8 cellular contexts compared by ENCODE assay signal in genomic region chr5:173293817-173294672, GRCh38. TPM values are rescaled to one million over a fixed set of nuclear protein-coding genes. Genes with fewer than 3 reads are reported as not detected.
DNase-seq lines count a peak whose midpoint lies in the region; ATAC-seq and TF ChIP-seq lines count a peak whose summit lies in the region.

No MANE protein-coding gene starts in this region.

- H3K9me3 ChIP-seq in lung (ENCODE audit: control insufficient read depth in 2 of 2, insufficient read depth in 1 of 2, low read length in 1 of 2) = no peaks in the 10 kb centered on the region

- H3K27me3 ChIP-seq in ACC112 (ENCODE audit: insufficient read depth, low read length) (no peaks in the 10 kb centered on the region), lung (ENCODE audit: control insufficient read depth, insufficient read depth) (peaks cover 4% of the 10 kb centered on the region)

- ATAC-seq in GM18517 (IDR thresholded peaks at IDR 0.05; ENCODE audit: unreplicated experiment) = peak; percentile 74
- peak; percentile 66 for ATAC-seq in HG03342 (IDR thresholded peaks at IDR 0.05; ENCODE audit: unreplicated experiment)
- peak; percentile 70 for ATAC-seq in lung (ENCODE audit: insufficient read depth, low FRiP score)

- no peak overlapping the region for H3K27ac ChIP-seq in ACC112 (ENCODE audit: low read depth, low read length)
- no peak overlapping the region for H3K27ac ChIP-seq in lung (ENCODE audit: low read depth in 1 of 2, low read length in 1 of 2)

- no peaks in the 10 kb centered on the region for H3K36me3 ChIP-seq in ACC112 (ENCODE audit: insufficient read depth, low read length)
- H3K36me3 ChIP-seq in lung (ENCODE audit: control insufficient read depth in 2 of 2, insufficient read depth in 2 of 2, low read length in 2 of 2) = no peaks in the 10 kb centered on the region

- H3K4me3 ChIP-seq in ACC112 (ENCODE audit: low read depth, low read length) (peak overlapping the region; percentile 72), lung (no peak overlapping the region)

- H2AFZ ChIP-seq in ACC112 (ENCODE audit: low read length, unreplicated experiment) = peak overlapping the region; percentile 68

- H3K79me2 ChIP-seq in ACC112 (ENCODE audit: control insufficient read depth, insufficient read depth, low read length, unreplicated experiment) = no peaks in the 10 kb centered on the region

- TF ChIP-seq CTCF in lung (IDR thresholded peaks at IDR 0.05; ENCODE audit: control extremely low read depth, extremely low read depth) = peak; percentile 76

- DNase-seq in NCI-H524 (lab: John Stamatoyannopoulos, UW) (peak; percentile 50 to 82), dermis blood vessel endothelial cell (peak; percentile 82), lung (ENCODE audit: low spot score) (peak; percentile 76)
- peak; percentile 59 for DNase-seq in activated CD4-positive, alpha-beta T cell treated with anti-CD3 and anti-CD28 coated beads, Interleukin-2, amount 50 U/mL, for 1 hour
- DNase-seq in stimulated activated CD8-positive, alpha-beta memory T cell treated with anti-CD3 and anti-CD28 coated beads, Interleukin-12 subunit alpha, Interleukin-12 subunit beta, amount 100 ng/mL, for 4 hours (ENCODE audit: low read depth) = peak; percentile 17

- peaks cover 20% of the 10 kb centered on the region for H3K4me1 ChIP-seq in ACC112 (ENCODE audit: control insufficient read depth, insufficient read depth, low read length, unreplicated experiment)
- H3K4me1 ChIP-seq in lung (ENCODE audit: control insufficient read depth in 2 of 2, insufficient read depth in 2 of 2, low read length in 2 of 2) = no peaks in the 10 kb centered on the region

- 12 to 16% methylated on average over 36 to 37 of the region's 37 CpGs for WGBS in lung, 2 donors

RNA-seq across cellular contexts. Expression of gene STC2, which starts 34.2 kb away (rescaled TPM):
- total RNA-seq in dermis blood vessel endothelial cell (11.7 and 39.3 TPM in 2 replicates), lung (10 to 100 TPM in 1 of 2 donors, 1 to 10 TPM in 1; 6.6 to 10.2 TPM)
- polyA plus RNA-seq in lung = 10 to 100 TPM in 1 of 2 donors, 1 to 10 TPM in 1; 3.1 to 18.1 TPM

RNA-seq across cellular contexts. Expression of gene NKX2-5, which starts 59.0 kb away (rescaled TPM):
- total RNA-seq in dermis blood vessel endothelial cell = 0.28 TPM in 1 of 2 replicates, not detected in the other
- total RNA-seq in lung = not detected
- polyA plus RNA-seq in lung = not detected

Comparison
In these comparisons a context has a peak if more than half of its experiments do, and no peak if none do; other contexts are left out.
1. DNase-seq: peak in every context shown above with its lines; median percentile 82 in dermis blood vessel endothelial cell; 76 in lung; 66 in NCI-H524; 59 in activated CD4-positive, alpha-beta T cell treated with anti-CD3 and anti-CD28 coated beads, Interleukin-2, amount 50 U/mL, for 1 hour; 17 in stimulated activated CD8-positive, alpha-beta memory T cell treated with anti-CD3 and anti-CD28 coated beads, Interleukin-12 subunit alpha, Interleukin-12 subunit beta, amount 100 ng/mL, for 4 hours.